In the genomic region with DNA sequence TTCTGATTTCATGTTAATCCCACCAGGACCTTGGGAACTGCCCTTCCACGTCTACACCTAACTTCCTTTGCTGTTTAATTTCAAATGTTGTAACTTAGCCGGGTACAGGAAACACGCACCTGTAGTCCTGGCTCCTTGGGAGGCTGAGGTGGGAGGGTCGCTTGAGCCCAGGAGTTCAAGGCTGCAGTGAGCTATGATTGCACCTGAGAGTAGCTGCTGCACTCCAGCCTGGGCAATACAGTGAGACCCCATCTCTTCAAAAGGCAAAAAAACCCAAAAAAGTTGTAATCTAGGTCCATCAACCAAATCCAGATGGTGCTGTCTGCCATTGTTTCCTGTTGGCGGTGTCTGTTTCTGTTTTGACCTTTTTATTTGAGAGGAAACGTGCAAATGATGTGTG, we compare ENCODE assay signal across 17 cellular contexts. TPM values are rescaled to one million over a fixed set of nuclear protein-coding genes. Genes with fewer than 3 reads are reported as not detected.
DNase-seq lines count a peak whose midpoint lies in the region; TF ChIP-seq lines count a peak whose summit lies in the region.
"Had no signal": no experiment of that assay in that cellular context is flagged by ENCODE, and none has a peak within 500 bp of the region (broad histone marks: within the 10 kb centered on the region; RNA-seq: fewer than 3 reads in every experiment).

No MANE protein-coding gene starts in this region.

- no peaks in the 10 kb centered on the region for H3K9me2 ChIP-seq in PC-9 (ENCODE audit: insufficient read depth)

- H3K27ac Mint-ChIP-seq in endothelial cell (ENCODE audit: unreplicated experiment), result no peak overlapping the region
- H3K27ac Mint-ChIP-seq: CD8-positive, alpha-beta T cell had no signal

- intact Hi-C loops in PC-9 (cut with micrococcal nuclease; ENCODE audit: unreplicated experiment), result loop anchor here (10.0 kb wide), 1 partner anchor 111 kb away; no protein-coding TSS in a partner anchor

- H3K9me3 Mint-ChIP-seq in endothelial cell (ENCODE audit: unreplicated experiment), result no peaks in the 10 kb centered on the region
- H3K9me3 Mint-ChIP-seq: CD8-positive, alpha-beta T cell; H9 had no signal

- no peaks in the 10 kb centered on the region for H3K9me3 ChIP-seq in HEK293 (ENCODE audit: control insufficient read depth, insufficient read depth, low read depth, low read length)
- H3K9me3 ChIP-seq in PC-9 (ENCODE audit: insufficient read depth, low read depth), result no peaks in the 10 kb centered on the region
- no peaks in the 10 kb centered on the region for H3K9me3 ChIP-seq in osteoblast (ENCODE audit: low read depth, low read length)
- H3K9me3 ChIP-seq: A549, BE2C had no signal

- peaks cover 4% of the 10 kb centered on the region for H3K36me3 Mint-ChIP-seq in endothelial cell (ENCODE audit: low read depth, unreplicated experiment)

- DNase-seq in PC-9 (no peak), endothelial cell (ENCODE audit: low spot score) (no peak), osteoblast (ENCODE audit: insufficient read length, low spot score, missing footprints) (peak; percentile 32), DMS53 treated with DMSO at 0.1 percent for 48 hours (lab: John Stamatoyannopoulos, UW; ENCODE audit: unreplicated experiment) (no peak), amygdala (lab: John Stamatoyannopoulos, UW) (no peak), NCI-H345 treated with DMSO at 0.1 percent for 48 hours (lab: John Stamatoyannopoulos, UW; ENCODE audit: unreplicated experiment) (no peak), OCI-M2 (lab: John Stamatoyannopoulos, UW; ENCODE audit: unreplicated experiment) (no peak)
- DNase-seq: BE2C; CD8-positive, alpha-beta T cell; COR-L47; DMS53; GOT3; H9; KBM-7 had no signal

- no TSS peak for BruUV-seq in PC-9 (replicated peaks; lab: Mats Ljungman, UMichigan)

- H4K20me1 ChIP-seq in PC-9 (ENCODE audit: insufficient read depth), result no peaks in the 10 kb centered on the region
- no peaks in the 10 kb centered on the region for H4K20me1 ChIP-seq in osteoblast (ENCODE audit: insufficient read depth, low read length)

- H3K27ac ChIP-seq in HEK293 (ENCODE audit: extremely low read depth, low read depth, low read length) (no peak overlapping the region), PC-9 (0 out of 2 replicates have a peak overlapping the region, but pooled peaks have one; percentile 63), osteoblast (ENCODE audit: low read depth, low read length) (no peak overlapping the region)
- H3K27ac ChIP-seq: A549, HL-60 had no signal

- H3K27me3 ChIP-seq in PC-9 (ENCODE audit: insufficient read depth, low read depth) (no peaks in the 10 kb centered on the region), osteoblast (ENCODE audit: insufficient read depth, low read length) (no peaks in the 10 kb centered on the region)
- H3K27me3 ChIP-seq: BE2C had no signal

- peaks cover 4% of the 10 kb centered on the region for H3K27me3 Mint-ChIP-seq in endothelial cell (ENCODE audit: unreplicated experiment)

- POLR2A ChIA-PET in HEK293 (lab: Yijun Ruan, JAX), result interaction anchor here (0.6 kb wide), 1 partner anchor 138 kb away, joined by 5 read pairs; no protein-coding TSS in a partner anchor
- POLR2A ChIA-PET in PC-9 (lab: Charles Lee; ENCODE audit: unreplicated experiment), result interaction anchor here (0.6 kb wide), 1 partner anchor 92 kb away, joined by 4 read pairs; no protein-coding TSS in a partner anchor

- TF ChIP-seq CTCF in HEK293 (tag by site-specific recombination; IDR thresholded peaks at IDR 0.05), result no peak
- no peak for TF ChIP-seq CTCF in PC-9 (conservative IDR thresholded peaks at IDR 0.05)
- TF ChIP-seq CTCF in endothelial cell (IDR thresholded peaks at IDR 0.05; ENCODE audit: unreplicated experiment), result no peak
- TF ChIP-seq CTCF in osteoblast (IDR thresholded peaks at IDR 0.05; ENCODE audit: extremely low read depth, low read depth, low read length), result no peak

- peaks cover 11% of the 10 kb centered on the region; the same call in 1 of the 2 replicates for H3F3A ChIP-seq in PC-9 (ENCODE audit: insufficient read depth, low read depth)

- peaks cover 34 to 48% of the 10 kb centered on the region in 2 experiments; a peak in 2 of 3 replicates for H3K36me3 ChIP-seq in HEK293 (ENCODE audit: control insufficient read depth in 2 of 2, insufficient read depth in 1 of 2, low read length in 2 of 2)
- H3K36me3 ChIP-seq in PC-9 (ENCODE audit: low read depth), result no peaks in the 10 kb centered on the region
- H3K36me3 ChIP-seq in osteoblast (ENCODE audit: insufficient read depth, low read length), result peaks cover 18% of the 10 kb centered on the region

- H3K79me2 ChIP-seq in PC-9 (ENCODE audit: low read depth) (no peaks in the 10 kb centered on the region), osteoblast (ENCODE audit: insufficient read depth, low read length) (peaks cover 29% of the 10 kb centered on the region)

- H3K4me3 ChIP-seq in HEK293 (ENCODE audit: low read depth, low read length), result no peak overlapping the region
- H3K4me3 ChIP-seq in PC-9, result no peak overlapping the region
- no peak overlapping the region for H3K4me3 ChIP-seq in osteoblast (ENCODE audit: insufficient read depth, low read length)
- H3K4me3 ChIP-seq: A549 had no signal

- H3K4me2 ChIP-seq in PC-9, result peak overlapping the region; percentile 80
- H3K4me2 ChIP-seq in osteoblast (ENCODE audit: insufficient read depth, low read length), result no peak overlapping the region
- H3K4me2 ChIP-seq: A549 had no signal

- H3K4me1 ChIP-seq in HEK293 (ENCODE audit: control insufficient read depth, insufficient read depth, low read length) (no peaks in the 10 kb centered on the region; the same call in 1 of the 2 replicates), PC-9 (replicated peaks; ENCODE audit: insufficient read depth) (peaks cover 20% of the 10 kb centered on the region), osteoblast (ENCODE audit: insufficient read depth, low read length) (no peaks in the 10 kb centered on the region)
- H3K4me1 ChIP-seq: BE2C had no signal

- H3K4me1 Mint-ChIP-seq in endothelial cell (ENCODE audit: unreplicated experiment), result no peaks in the 10 kb centered on the region

- peak overlapping the region; percentile 62 for H3K4me3 Mint-ChIP-seq in endothelial cell (ENCODE audit: unreplicated experiment)
- H3K4me3 Mint-ChIP-seq: CD8-positive, alpha-beta T cell; H9 had no signal

- CTCF ChIA-PET in HEK293 (lab: Yijun Ruan, JAX), result no interaction called here
- CTCF ChIA-PET in PC-9 (lab: Charles Lee), result no interaction called here

- H2AFZ ChIP-seq in PC-9, result no peak overlapping the region
- H2AFZ ChIP-seq in osteoblast (ENCODE audit: low read length), result no peak overlapping the region

TF ChIP-seq in HEK293, 187 proteins besides CTCF, POLR2A, EP300 and RAD21:
- peak; percentile 84 for TF ChIP-seq ZNF121 (tag by site-specific recombination; IDR thresholded peaks at IDR 0.05)
- no peak for TF ChIP-seq ZNF571 (tag by site-specific recombination; IDR thresholded peaks at IDR 0.05)
TF ChIP-seq in HEK293: peak in this region for 1.

RNA-seq across cellular contexts. Expression of a gene that starts 14.5 kb away (rescaled TPM):
- total RNA-seq in PC-9 (2021) (6.3 and 6.6 TPM in 2 replicates), endothelial cell (ENCODE audit: unreplicated experiment) (6.2 TPM), osteoblast (4.4 and 4.7 TPM in 2 replicates)

RNA-seq across cellular contexts. Expression of a gene that starts 42.4 kb away (rescaled TPM):
- total RNA-seq in PC-9 (2021) (62.1 and 83.3 TPM in 2 replicates), endothelial cell (ENCODE audit: unreplicated experiment) (63.3 TPM), osteoblast (12.7 and 14.1 TPM in 2 replicates)
